ENCODE assay signal across 24 cellular contexts in genomic region chr17:79165296-79165695, GRCh38.
"Had no signal": no experiment of that assay in that cellular context is flagged by ENCODE, and none has a peak within 500 bp of the region (broad histone marks: within the 10 kb centered on the region; RNA-seq: fewer than 3 reads in every experiment).

No MANE protein-coding gene starts in this region.

- H3K4me2 ChIP-seq: neural progenitor cell had no signal

- H3K4me1 ChIP-seq: left ventricle myocardium inferior, right atrium auricular region, stomach, testis, thyroid gland, transverse colon, upper lobe of left lung, vagina had no signal

- H2AFZ ChIP-seq: neural progenitor cell had no signal

- H3K36me3 ChIP-seq: left ventricle myocardium inferior, neural progenitor cell, ovary, right atrium auricular region, stomach, thyroid gland, transverse colon, upper lobe of left lung, vagina had no signal

- H3K27me3 ChIP-seq: neural progenitor cell, ovary, right atrium auricular region, testis, thyroid gland, vagina had no signal

- DNase-seq: islet precursor cell; left ventricle myocardium inferior; mesendoderm; naive B cell; natural killer cell; nephron progenitor cell; ovary; stimulated activated CD4-positive, alpha-beta T cell treated with anti-CD3 and anti-CD28 coated beads, Interleukin-12 subunit alpha, Interleukin-12 subunit beta, amount 100 ng/mL, for 4 hours; stimulated activated CD4-positive, alpha-beta T cell treated with anti-CD3 and anti-CD28 coated beads, Interleukin-15, amount 100 ng/mL, for 24 hours; stimulated activated CD4-positive, alpha-beta T cell treated with anti-CD3 and anti-CD28 coated beads, Interleukin-2, amount 100 ng/mL, for 24 hours; stimulated activated CD4-positive, alpha-beta T cell treated with anti-CD3 and anti-CD28 coated beads, Interleukin-4, amount 100 ng/mL, for 1 hour; stimulated activated naive B cell treated with anti-CD40 and anti-IgM and Interleukin-4, amounts not matched to agents 10 μg/mL and 1 μg/mL and 100 μg/mL, for 72 hours; stimulated activated naive CD8-positive, alpha-beta T cell treated with anti-CD3 and anti-CD28 coated beads, Interleukin-15, Interleukin-2, amounts not matched to agents 100 U/mL and 50 U/mL, for 24 hours; stomach; testis; thyroid gland; transverse colon had no signal

- ATAC-seq: natural killer cell; sciatic nerve; stimulated activated naive B cell treated with anti-CD40 and anti-IgM and Interleukin-4, amounts not matched to agents 10 μg/mL and 1 μg/mL and 100 μg/mL, for 72 hours; stimulated activated naive CD8-positive, alpha-beta T cell treated with anti-CD3 and anti-CD28 coated beads, Interleukin-15, Interleukin-2, amounts not matched to agents 100 U/mL and 50 U/mL, for 24 hours had no signal

- H3K9me3 ChIP-seq: left ventricle myocardium inferior, ovary, right atrium auricular region, stomach, testis, thyroid gland, transverse colon, upper lobe of left lung, vagina had no signal

- H3K27ac ChIP-seq: left ventricle myocardium inferior, neural progenitor cell, ovary, right atrium auricular region, skin epidermis, stomach, testis, thyroid gland, transverse colon, upper lobe of left lung, vagina had no signal

- H3K9ac ChIP-seq: neural progenitor cell had no signal

- H3K4me3 ChIP-seq: left ventricle myocardium inferior, lung, neural progenitor cell, ovary, right atrium auricular region, skin epidermis, stomach, testis, thyroid gland, transverse colon, upper lobe of left lung, vagina had no signal
